Comparison of ENCODE assay signal across 8 cellular contexts in genomic region chr20:51541189-51542032, GRCh38. TPM values are rescaled to one million over a fixed set of nuclear protein-coding genes. Genes with fewer than 3 reads are reported as not detected.
DNase-seq lines count a peak whose midpoint lies in the region; ATAC-seq, FAIRE-seq and TF ChIP-seq lines count a peak whose summit lies in the region.

No MANE protein-coding gene starts in this region.

- H3K9me2 ChIP-seq in OCI-LY7 (ENCODE audit: insufficient read depth, low read length): no peaks in the 10 kb centered on the region

- CTCF ChIA-PET in OCI-LY7 (lab: Charles Lee; ENCODE audit: unreplicated experiment): no interaction called here

- H2AFZ ChIP-seq in OCI-LY7 (ENCODE audit: low read length): no peak overlapping the region

- H3K27ac ChIP-seq in OCI-LY7 (ENCODE audit: low read depth, low read length, poor library complexity, severe bottlenecking): peak overlapping the region; percentile 77

- TF ChIP-seq POLR2A in GM12892 (IDR thresholded peaks at IDR 0.05; ENCODE audit: low read depth, low read length): no peak

- TF ChIP-seq CTCF in OCI-LY7 (conservative IDR thresholded peaks at IDR 0.05; ENCODE audit: low read length): no peak

- no peaks in the 10 kb centered on the region for H3K9me3 ChIP-seq in OCI-LY7 (ENCODE audit: low read length)

- no peaks in the 10 kb centered on the region; the same call in 1 of the 2 replicates for H4K20me1 ChIP-seq in OCI-LY7 (ENCODE audit: insufficient read depth, low read length)

- H3K36me3 ChIP-seq in OCI-LY7 (ENCODE audit: insufficient read depth, low read length): peaks cover 30% of the 10 kb centered on the region

- peak; percentile 79 for FAIRE-seq in GM12892 (lab: Jason Lieb, UNC)

- H3K79me2 ChIP-seq in OCI-LY7 (ENCODE audit: insufficient read depth, low read depth, low read length): peaks cover 60% of the 10 kb centered on the region

- ATAC-seq in HG02870 (IDR thresholded peaks at IDR 0.05; ENCODE audit: unreplicated experiment): peak; percentile 53
- peak; percentile 87 for ATAC-seq in Right ventricle myocardium superior (ENCODE audit: poor library complexity)

- peak overlapping the region; percentile 82 for H3K4me2 ChIP-seq in OCI-LY7 (ENCODE audit: low read length)

- BruUV-seq in OCI-LY7 (replicated peaks; lab: Mats Ljungman, UMichigan): no TSS peak

- no peak for DNase-seq in GM12892 (ENCODE audit: insufficient read length)
- peak; percentile 72 for DNase-seq in OCI-LY7 (ENCODE audit: low spot score)
- peak; percentile 68 for DNase-seq in activated effector memory CD4-positive, alpha-beta T cell treated with Interleukin-2 at 50 U/mL for 16 hours
- DNase-seq in Right ventricle myocardium superior: peak; percentile 84
- DNase-seq in pulmonary artery endothelial cell (ENCODE audit: low read depth, low spot score): peak; percentile 65
- peak; percentile 83 for DNase-seq in ureter (ENCODE audit: low spot score)
- DNase-seq in HCEC 1CT: no peak

- intact Hi-C loops in OCI-LY7 (cut with micrococcal nuclease; ENCODE audit: unreplicated experiment): loop anchor here (1.0 to 5.0 kb wide), 4 partner anchors 54 to 155 kb away; no protein-coding TSS in a partner anchor
- intact Hi-C loops in Right ventricle myocardium superior (cut with DNase I): no loop called here

- POLR2A ChIA-PET in OCI-LY7 (lab: Charles Lee): interaction anchor here (0.6 to 2.2 kb wide), 8 partner anchors 9 to 162 kb away, joined by 3 to 6 read pairs (median 4); no protein-coding TSS in a partner anchor

- peaks cover 58% of the 10 kb centered on the region for H3K4me1 ChIP-seq in OCI-LY7 (ENCODE audit: insufficient read depth, low read length, poor library complexity, severe bottlenecking)

- peak overlapping the region; percentile 79 for H3K4me3 ChIP-seq in OCI-LY7 (ENCODE audit: low read depth, low read length, poor library complexity, severe bottlenecking)

RNA-seq across cellular contexts. Expression of gene NFATC2, which starts 1.1 kb away (rescaled TPM):
- 4.6 TPM for polyA plus RNA-seq in GM12892 (2012; ENCODE audit: missing spikeins)
- 12.5 TPM in 2 replicates for total RNA-seq in OCI-LY7 (2014; rRNA removed; shearing (Covaris generic))
- total RNA-seq in OCI-LY7 (2022): 43.7 and 43.8 TPM in 2 replicates
- total RNA-seq in Right ventricle myocardium superior: 2.0 TPM
- 1.6 and 1.7 TPM in 2 replicates for total RNA-seq in pulmonary artery endothelial cell
- 10.6 TPM for total RNA-seq in ureter

Comparison
In these comparisons a context has a peak if more than half of its experiments do, and no peak if none do; other contexts are left out.
1. DNase-seq: peak in OCI-LY7 (single experiment), activated effector memory CD4-positive, alpha-beta T cell treated with Interleukin-2 at 50 U/mL for 16 hours (single experiment), Right ventricle myocardium superior (single experiment), pulmonary artery endothelial cell (single experiment) and ureter (single experiment); none in GM12892 (single experiment) and HCEC 1CT (single experiment).